In genomic region chr20:4956200-4956810, GRCh38 we compare ENCODE assay signal across 8 cellular contexts. TPM values are rescaled to one million over a fixed set of nuclear protein-coding genes. Genes with fewer than 3 reads are reported as not detected.
A peak's percentile ranks its signal among the peaks of the same experiment; 100 is the strongest.
DNase-seq lines count a peak whose midpoint lies in the region; ATAC-seq and TF ChIP-seq lines count a peak whose summit lies in the region.

No MANE protein-coding gene starts in this region.

- H3K36me3 Mint-ChIP-seq in CD14-positive monocyte (peaks cover 8 to 18% of the 10 kb centered on the region in 2 donors), brain (peaks cover 24% of the 10 kb centered on the region)

- no peak for TF ChIP-seq POLR2A in uterus (IDR thresholded peaks at IDR 0.05)

- no peak overlapping the region for H3K4me3 ChIP-seq in uterus

- no peak overlapping the region for H3K27ac ChIP-seq in uterus

- ATAC-seq in left colon = peak; percentile 49
- no peak for ATAC-seq in GM19455 (IDR thresholded peaks at IDR 0.05; ENCODE audit: unreplicated experiment)
- no peak for ATAC-seq in GM21619 (IDR thresholded peaks at IDR 0.05; ENCODE audit: unreplicated experiment)

- no peak overlapping the region for H3K4me3 Mint-ChIP-seq in CD14-positive monocyte
- no peak overlapping the region for H3K4me3 Mint-ChIP-seq in brain

- peak; percentile 85 for TF ChIP-seq CTCF in CD14-positive monocyte (IDR thresholded peaks at IDR 0.05)
- TF ChIP-seq CTCF in brain (conservative IDR thresholded peaks at IDR 0.05) = peak; percentile 72 to 80
- TF ChIP-seq CTCF in uterus (IDR thresholded peaks at IDR 0.05) = peak; percentile 72 to 80 (median 79)

- H3K27me3 Mint-ChIP-seq in CD14-positive monocyte (ENCODE audit: low read depth in 3 of 3) (no peaks in the 10 kb centered on the region), brain (no peaks in the 10 kb centered on the region)

- no peaks in the 10 kb centered on the region for H3K9me3 ChIP-seq in uterus

- H3K27ac Mint-ChIP-seq in CD14-positive monocyte = peak overlapping the region in 2 of 7 donors; percentile 6 to 49
- H3K27ac Mint-ChIP-seq in brain = peak overlapping the region in 1 of 5 experiments; percentile 81

- no peaks in the 10 kb centered on the region for H3K27me3 ChIP-seq in uterus

- H3K4me1 Mint-ChIP-seq in CD14-positive monocyte (peaks cover 12% of the 10 kb centered on the region), brain (peaks cover 19% of the 10 kb centered on the region)

- H3K36me3 ChIP-seq in uterus = no peaks in the 10 kb centered on the region

- intact Hi-C loops in CD14-positive monocyte (cut with micrococcal nuclease) (loop anchor here (5.0 to 10.0 kb wide), 2 partner anchors 349 to 352 kb away; no protein-coding TSS in a partner anchor), left colon (cut with DNase I, micrococcal nuclease) (no loop called here), uterus (cut with DNase I; ENCODE audit: low total_unique reads) (loop anchor here (10.0 kb wide), 1 partner anchor 352 kb away; no protein-coding TSS in a partner anchor)

- no peaks in the 10 kb centered on the region for H3K4me1 ChIP-seq in uterus

- H3K9me3 Mint-ChIP-seq in CD14-positive monocyte (peaks cover 0 to 2% (median 0%) of the 10 kb centered on the region in 7 donors), brain (peaks cover 0 to 9% (median 5%) of the 10 kb centered on the region in 5 experiments)

- DNase-seq in CD14-positive monocyte (ENCODE audit: low spot score) (no peak), HCEC 1CT (peak; percentile 58), NCI-H748 treated with DMSO at 0.1 percent for 48 hours (lab: John Stamatoyannopoulos, UW) (peak; percentile 74), left colon (no peak), uterus (no peak)

RNA-seq across cellular contexts. Expression of gene SLC23A2, which starts 45.0 kb away (rescaled TPM):
- polyA plus RNA-seq in CD14-positive monocyte (1 to 10 TPM; 3.3 to 6.4 TPM), brain (ENCODE audit: insufficient read depth, low read depth, low replicate concordance) (17.8 TPM)
- total RNA-seq in left colon (10 to 100 TPM in 1 of 2 donors, 1 to 10 TPM in 1; 6.5 to 10.1 TPM), uterus (10 to 100 TPM in 3 of 4 donors, 1 to 10 TPM in 1; 6.2 to 41.4 (median 26.6) TPM)

Comparison
In these comparisons a context has a peak if more than half of its experiments do, and no peak if none do; other contexts are left out.
1. DNase-seq: peak in HCEC 1CT (single experiment) and NCI-H748 treated with DMSO at 0.1 percent for 48 hours (single experiment); none in CD14-positive monocyte (single experiment), left colon (0 of 2) and uterus (0 of 2).
2. intact Hi-C loops: an anchor here in CD14-positive monocyte (5.0 to 10.0 kb wide) and uterus (10.0 kb wide); none called in left colon.
3. Peak in every context shown above with its lines, with median percentiles within 50 percentile points of each other: CTCF ChIP-seq.